Comparison of ENCODE assay signal across 15 cellular contexts in genomic region chr5:72021651-72022357, GRCh38.
DNase-seq lines count a peak whose midpoint lies in the region; ATAC-seq and TF ChIP-seq lines count a peak whose summit lies in the region.
"Had no signal": no experiment of that assay in that cellular context is flagged by ENCODE, and none has a peak within 500 bp of the region (broad histone marks: within the 10 kb centered on the region; RNA-seq: fewer than 3 reads in every experiment).

No MANE protein-coding gene starts in this region.

- CTCF ChIA-PET in T-cell (lab: Charles Lee): no interaction called here

- H3K9me3 ChIP-seq in upper lobe of right lung: no peaks in the 10 kb centered on the region
- H3K9me3 ChIP-seq: HAP-1 had no signal

- TF ChIP-seq CTCF in epithelial cell of esophagus (IDR thresholded peaks at IDR 0.05; ENCODE audit: insufficient read depth, low read depth, low read length, missing control alignments) (no peak), upper lobe of right lung (IDR thresholded peaks at IDR 0.05) (no peak)

- no peaks in the 10 kb centered on the region for H3K36me3 Mint-ChIP-seq in T-cell
- H3K36me3 Mint-ChIP-seq: CD4-positive, CD25-positive, alpha-beta regulatory T cell had no signal

- H3K27me3 ChIP-seq in upper lobe of right lung: no peaks in the 10 kb centered on the region
- H3K27me3 ChIP-seq: BLaER1 treated with 17β-estradiol and CSF1 and Interleukin-3, amounts not matched to agents 10 nM and 100 nM had no signal

- ATAC-seq in upper lobe of right lung (peak; percentile 37), T-cell (replicated peaks in 1 of 4) (no peak), GM18498 (IDR thresholded peaks at IDR 0.05; ENCODE audit: unreplicated experiment) (no peak)

- H3K27ac ChIP-seq in upper lobe of right lung: no peak overlapping the region
- H3K27ac ChIP-seq: BLaER1 treated with 17β-estradiol and CSF1 and Interleukin-3, amounts not matched to agents 10 nM and 100 nM; HL-60 had no signal

- H3K4me1 ChIP-seq in upper lobe of right lung: no peaks in the 10 kb centered on the region
- H3K4me1 ChIP-seq: BLaER1 treated with 17β-estradiol and CSF1 and Interleukin-3, amounts not matched to agents 10 nM and 100 nM; HAP-1 had no signal

- intact Hi-C loops in upper lobe of right lung (cut with DNase I): no loop called here

- H3K4me3 Mint-ChIP-seq in T-cell: no peak overlapping the region
- H3K4me3 Mint-ChIP-seq: CD4-positive, CD25-positive, alpha-beta regulatory T cell had no signal

- DNase-seq in NCI-H510A treated with DMSO at 0.1 percent for 48 hours (lab: John Stamatoyannopoulos, UW): peak; percentile 34
- no peak for DNase-seq in NCI-H510A (lab: John Stamatoyannopoulos, UW)
- peak; percentile 60 for DNase-seq in NCI-H2029 (lab: John Stamatoyannopoulos, UW)
- DNase-seq in epithelial cell of esophagus (ENCODE audit: low read depth): peak; percentile 18
- no peak for DNase-seq in upper lobe of right lung
- DNase-seq in NCI-H1105 (lab: John Stamatoyannopoulos, UW): no peak
- DNase-seq in T-cell: no peak
- DNase-seq: ACHN; CD4-positive, CD25-positive, alpha-beta regulatory T cell; DND-41; GDM1 had no signal

- H3K4me1 Mint-ChIP-seq in T-cell: no peaks in the 10 kb centered on the region

- peaks cover 21 to 32% of the 10 kb centered on the region in 2 donors for H3K27me3 Mint-ChIP-seq in T-cell

- POLR2A ChIA-PET in T-cell (lab: Charles Lee): no interaction called here

- H3K4me3 ChIP-seq in epithelial cell of esophagus (ENCODE audit: low read length) (no peak overlapping the region), upper lobe of right lung (no peak overlapping the region)
- H3K4me3 ChIP-seq: BLaER1 treated with 17β-estradiol and CSF1 and Interleukin-3, amounts not matched to agents 10 nM and 100 nM; HAP-1 had no signal

- no peak overlapping the region for H3K27ac Mint-ChIP-seq in T-cell
- H3K27ac Mint-ChIP-seq: CD4-positive, CD25-positive, alpha-beta regulatory T cell had no signal

- peaks cover 0 to 7% (median 0%) of the 10 kb centered on the region in 3 donors for H3K9me3 Mint-ChIP-seq in T-cell

- H3K36me3 ChIP-seq in upper lobe of right lung: no peaks in the 10 kb centered on the region
- H3K36me3 ChIP-seq: BLaER1 treated with 17β-estradiol and CSF1 and Interleukin-3, amounts not matched to agents 10 nM and 100 nM; HAP-1 had no signal

Comparison
In these comparisons a context has a peak if more than half of its experiments do, and no peak if none do; other contexts are left out.
1. DNase-seq: peak in NCI-H510A treated with DMSO at 0.1 percent for 48 hours (single experiment), NCI-H2029 (single experiment) and epithelial cell of esophagus (single experiment); none in NCI-H510A (single experiment), upper lobe of right lung (single experiment), NCI-H1105 (single experiment) and T-cell (0 of 34).